In the genomic region with DNA sequence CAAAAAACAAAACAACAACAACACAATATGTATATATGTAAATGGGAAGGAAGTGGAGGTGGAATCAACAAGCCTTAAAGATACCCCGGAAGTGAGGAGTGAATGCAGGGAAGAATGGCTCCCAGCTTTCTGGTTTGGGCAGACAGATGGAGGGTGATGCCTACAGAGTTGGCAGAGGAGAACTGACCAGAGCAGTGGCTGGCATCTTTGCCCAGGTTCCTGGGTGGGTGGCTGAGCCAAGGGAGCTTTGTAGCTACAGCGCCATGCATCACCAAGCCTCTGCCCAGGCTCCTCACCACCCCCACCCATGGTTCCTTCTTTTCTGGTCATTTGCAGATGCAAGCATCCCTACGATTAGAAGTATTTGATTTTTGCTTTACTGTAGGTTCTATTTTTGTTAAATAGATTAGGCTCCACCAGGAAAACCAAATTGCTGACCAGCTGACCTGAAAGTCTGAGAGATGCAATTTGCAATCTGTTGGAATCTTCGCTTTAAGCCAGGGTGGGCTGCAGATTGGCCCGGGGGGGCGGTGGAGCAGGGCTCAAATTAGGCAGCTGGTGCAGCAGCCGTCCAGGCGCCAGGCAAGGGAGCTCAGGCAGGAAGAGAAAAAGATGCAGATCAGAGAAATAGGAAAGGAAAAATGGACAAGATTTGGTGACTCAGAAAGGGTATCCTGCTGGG, we compare ENCODE assay signal across 27 cellular contexts.
"Had no signal": no experiment of that assay in that cellular context is flagged by ENCODE, and none has a peak within 500 bp of the region (broad histone marks: within the 10 kb centered on the region; RNA-seq: fewer than 3 reads in every experiment).

No MANE protein-coding gene starts in this region.

- H3K9me3 Mint-ChIP-seq: immature natural killer cell, natural killer cell had no signal

- H3K4me3 ChIP-seq: left lung, lower lobe of right lung, pancreas, prostate gland, skin epidermis, stomach, testis, thyroid gland, transverse colon, upper lobe of left lung, vagina had no signal

- H3K4me1 ChIP-seq: left lung, lower lobe of right lung, pancreas, prostate gland, stomach, testis, thyroid gland, transverse colon, upper lobe of left lung, vagina had no signal

- H3K27me3 ChIP-seq: left lung, pancreas, testis, thyroid gland, transverse colon, upper lobe of left lung, vagina had no signal

- H3K36me3 Mint-ChIP-seq: immature natural killer cell; natural killer cell; stimulated activated naive B cell treated with anti-CD40 and anti-IgM and Interleukin-4, amounts not matched to agents 10 μg/mL and 1 μg/mL and 100 μg/mL, for 72 hours had no signal

- ATAC-seq: left colon; left lung; lower lobe of right lung; natural killer cell; pancreas; right cardiac atrium; sciatic nerve; stimulated activated naive B cell treated with anti-CD40 and anti-IgM and Interleukin-4, amounts not matched to agents 10 μg/mL and 1 μg/mL and 100 μg/mL, for 72 hours; stimulated activated naive CD8-positive, alpha-beta T cell treated with anti-CD3 and anti-CD28 coated beads, Interleukin-15, Interleukin-2, amounts not matched to agents 100 U/mL and 50 U/mL, for 24 hours had no signal

- DNase-seq: hypothalamus; immature natural killer cell; kidney; left colon; left lung; lower lobe of right lung; mammary epithelial cell; mesenchymal stem cell; natural killer cell; pancreas; retina; right cardiac atrium; stimulated activated CD4-positive, alpha-beta T cell treated with anti-CD3 and anti-CD28 coated beads, Interleukin-12 subunit alpha, Interleukin-12 subunit beta, amount 100 ng/mL, for 4 hours; stimulated activated CD4-positive, alpha-beta T cell treated with anti-CD3 and anti-CD28 coated beads, Interleukin-15, amount 100 ng/mL, for 24 hours; stimulated activated CD4-positive, alpha-beta T cell treated with anti-CD3 and anti-CD28 coated beads, Interleukin-2, amount 100 ng/mL, for 24 hours; stimulated activated CD4-positive, alpha-beta T cell treated with anti-CD3 and anti-CD28 coated beads, Interleukin-4, amount 100 ng/mL, for 1 hour; stimulated activated naive B cell treated with anti-CD40 and anti-IgM and Interleukin-4, amounts not matched to agents 10 μg/mL and 1 μg/mL and 100 μg/mL, for 72 hours; stimulated activated naive CD8-positive, alpha-beta T cell treated with anti-CD3 and anti-CD28 coated beads, Interleukin-15, Interleukin-2, amounts not matched to agents 100 U/mL and 50 U/mL, for 24 hours; stomach; testis; thyroid gland; transverse colon had no signal

- H3K27ac ChIP-seq: left lung, lower lobe of right lung, pancreas, prostate gland, skin epidermis, stomach, testis, thyroid gland, transverse colon, upper lobe of left lung, vagina had no signal

- H3K4me3 Mint-ChIP-seq: immature natural killer cell; natural killer cell; stimulated activated naive B cell treated with anti-CD40 and anti-IgM and Interleukin-4, amounts not matched to agents 10 μg/mL and 1 μg/mL and 100 μg/mL, for 72 hours had no signal

- H3K27ac Mint-ChIP-seq: immature natural killer cell; natural killer cell; stimulated activated naive B cell treated with anti-CD40 and anti-IgM and Interleukin-4, amounts not matched to agents 10 μg/mL and 1 μg/mL and 100 μg/mL, for 72 hours had no signal

- H3K4me1 Mint-ChIP-seq: immature natural killer cell; natural killer cell; stimulated activated naive B cell treated with anti-CD40 and anti-IgM and Interleukin-4, amounts not matched to agents 10 μg/mL and 1 μg/mL and 100 μg/mL, for 72 hours had no signal

- H3K36me3 ChIP-seq: left lung, lower lobe of right lung, pancreas, prostate gland, stomach, thyroid gland, transverse colon, upper lobe of left lung, vagina had no signal

- H3K9me3 ChIP-seq: lower lobe of right lung, pancreas, prostate gland, testis, thyroid gland, transverse colon, upper lobe of left lung, vagina had no signal
